In genomic region chr2:105643405-105644173, GRCh38 we compare ENCODE assay signal across 2 cellular contexts.
TF ChIP-seq lines count a peak whose summit lies in the region.

No MANE protein-coding gene starts in this region.

TF ChIP-seq in HepG2, 621 proteins besides CTCF, POLR2A, EP300 and RAD21 (continues in another document):
- TF ChIP-seq MYNN (CRISPR knock-in tag; IDR thresholded peaks at IDR 0.05; ENCODE audit: low read depth) (no peak), ETV5 (CRISPR knock-in tag; IDR thresholded peaks at IDR 0.05; ENCODE audit: borderline replicate concordance) (peak; percentile 38; the same call in 1 of the 2 replicates), TFAP4 (IDR thresholded peaks at IDR 0.05; ENCODE audit: borderline replicate concordance, low read depth) (no peak), PHF8 (CRISPR knock-in tag; IDR thresholded peaks at IDR 0.05) (no peak), TBL1XR1 (IDR thresholded peaks at IDR 0.05; ENCODE audit: borderline replicate concordance, low read length, partially characterized antibody) (no peak), SNAPC4 (CRISPR knock-in tag; IDR thresholded peaks at IDR 0.05) (no peak), MAFK (conservative IDR thresholded peaks at IDR 0.05 in 1 of 2, IDR thresholded peaks at IDR 0.05 in 1 of 2; ENCODE audit: low read length in 2 of 2) (no peak), ZNF263 (CRISPR knock-in tag; IDR thresholded peaks at IDR 0.05) (no peak), ZNF607 (CRISPR knock-in tag; IDR thresholded peaks at IDR 0.05; ENCODE audit: borderline replicate concordance) (no peak), PAXIP1 (CRISPR knock-in tag; conservative IDR thresholded peaks at IDR 0.05) (0 out of 2 replicates have a peak, but pooled peaks have one; percentile 25), ZNF282 (IDR thresholded peaks at IDR 0.05; ENCODE audit: partially characterized antibody) (no peak), ZFYVE20 (CRISPR knock-in tag; IDR thresholded peaks at IDR 0.05; ENCODE audit: borderline replicate concordance, low read depth) (no peak), HOXA7 (CRISPR knock-in tag; IDR thresholded peaks at IDR 0.05) (no peak), GATAD1 (CRISPR knock-in tag; IDR thresholded peaks at IDR 0.05) (no peak), TCF7L2 (IDR thresholded peaks at IDR 0.05; ENCODE audit: low read depth, low read length) (no peak)

TF ChIP-seq in HEK293T, 16 proteins besides CTCF, POLR2A, EP300 and RAD21:
- no peak for TF ChIP-seq BHLHE40 (IDR thresholded peaks at IDR 0.05; ENCODE audit: borderline replicate concordance)
- no peak for TF ChIP-seq HDGF (IDR thresholded peaks at IDR 0.05; ENCODE audit: borderline replicate concordance)
- no peak for TF ChIP-seq SP1 (IDR thresholded peaks at IDR 0.05)
- TF ChIP-seq FOXM1 (IDR thresholded peaks at IDR 0.05; ENCODE audit: borderline replicate concordance): no peak
- TF ChIP-seq ARNT (IDR thresholded peaks at IDR 0.05): no peak
- no peak for TF ChIP-seq L3MBTL2 (conservative IDR thresholded peaks at IDR 0.05)
- no peak for TF ChIP-seq CTBP1 (IDR thresholded peaks at IDR 0.05; ENCODE audit: borderline replicate concordance)
- TF ChIP-seq PKNOX1 (IDR thresholded peaks at IDR 0.05): no peak
- TF ChIP-seq TARDBP (IDR thresholded peaks at IDR 0.05): no peak
